ENCODE assay signal across 9 cellular contexts in the genomic region with DNA sequence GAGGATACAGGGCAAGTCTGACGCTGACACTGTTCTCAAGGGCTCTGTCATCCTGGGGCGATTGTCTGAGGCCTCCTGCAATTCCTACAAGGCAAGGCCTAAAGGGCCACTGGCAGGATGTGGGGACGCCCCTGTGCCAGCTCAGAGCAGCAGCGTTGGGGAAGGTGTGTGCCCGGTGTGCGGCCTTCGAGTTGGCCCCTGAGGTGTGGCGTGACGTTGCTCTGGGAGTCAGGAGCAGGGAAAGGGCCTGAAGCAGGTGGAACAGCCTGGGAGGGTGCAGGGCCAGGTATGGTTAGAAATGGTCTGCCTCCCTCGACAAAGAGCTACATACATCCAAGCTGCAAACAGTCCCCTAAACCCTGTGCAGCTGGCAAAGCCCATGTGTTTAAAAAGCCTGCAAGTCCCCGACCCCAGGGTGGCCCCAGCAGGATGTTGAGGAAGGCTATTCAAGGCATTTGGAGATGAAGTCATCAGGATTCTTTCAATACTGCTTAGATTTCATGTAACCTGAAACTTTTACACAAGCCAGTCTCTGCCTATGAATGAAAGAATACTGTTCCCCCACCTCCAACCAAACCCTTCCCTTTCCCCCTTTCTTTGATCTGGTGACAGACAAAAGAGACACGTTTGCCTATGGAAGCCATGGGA.
DNase-seq lines count a peak whose midpoint lies in the region; ATAC-seq, FAIRE-seq and TF ChIP-seq lines count a peak whose summit lies in the region.
"Had no signal": no experiment of that assay in that cellular context is flagged by ENCODE, and none has a peak within 500 bp of the region (broad histone marks: within the 10 kb centered on the region; RNA-seq: fewer than 3 reads in every experiment).

No MANE protein-coding gene starts in this region.

- H3K9me3 ChIP-seq in CD4-positive, alpha-beta T cell (ENCODE audit: control insufficient read depth, low read length), result no peaks in the 10 kb centered on the region
- H3K9me3 ChIP-seq: psoas muscle had no signal

- intact Hi-C loops in CD4-positive, alpha-beta T cell (cut with DNase I, micrococcal nuclease), result no loop called here

- H3K27me3 ChIP-seq in CD4-positive, alpha-beta T cell (ENCODE audit: control insufficient read depth, insufficient read depth, low read length), result no peaks in the 10 kb centered on the region

- no peak for TF ChIP-seq CTCF in CD4-positive, alpha-beta T cell (IDR thresholded peaks at IDR 0.05)

- no peak overlapping the region for H3K27ac ChIP-seq in CD4-positive, alpha-beta T cell (ENCODE audit: low read depth, low read length)
- H3K27ac ChIP-seq: psoas muscle had no signal

- H3K9me3 Mint-ChIP-seq in CD4-positive, alpha-beta T cell, result no peaks in the 10 kb centered on the region

- no peaks in the 10 kb centered on the region for H3K36me3 Mint-ChIP-seq in CD4-positive, alpha-beta T cell (ENCODE audit: low read depth)

- H3K4me1 Mint-ChIP-seq in CD4-positive, alpha-beta T cell (ENCODE audit: low read depth), result no peaks in the 10 kb centered on the region

- no peak for FAIRE-seq in H54 (lab: Jason Lieb, UNC)

- POLR2A ChIA-PET in CD4-positive, alpha-beta T cell (lab: Charles Lee), result no interaction called here

- H3K27ac Mint-ChIP-seq in CD4-positive, alpha-beta T cell, result no peak overlapping the region

- DNase-seq in H54 (ENCODE audit: insufficient read length, low spot score), result peak; percentile 54
- peak; percentile 65 for DNase-seq in NCI-H345 (lab: John Stamatoyannopoulos, UW)
- DNase-seq in epidermal melanocyte (ENCODE audit: insufficient read length, low spot score), result peak; percentile 27
- peak; percentile 72 for DNase-seq in skeletal muscle cell (ENCODE audit: low read depth)
- DNase-seq in superior temporal gyrus (ENCODE audit: extremely low spot score), result no peak
- DNase-seq in CD4-positive, alpha-beta T cell, result no peak
- DNase-seq: psoas muscle, RPMI8226 had no signal

- H3K4me3 ChIP-seq in skeletal muscle cell (ENCODE audit: low read depth, low read length), result no peak overlapping the region
- H3K4me3 ChIP-seq: psoas muscle had no signal

- TF ChIP-seq POLR2A in H54 (IDR thresholded peaks at IDR 0.05; ENCODE audit: low read depth, low read length), result no peak

- no peak overlapping the region for H3K4me3 Mint-ChIP-seq in CD4-positive, alpha-beta T cell

- no peaks in the 10 kb centered on the region for H3K27me3 Mint-ChIP-seq in CD4-positive, alpha-beta T cell

- CTCF ChIA-PET in CD4-positive, alpha-beta T cell (lab: Charles Lee), result no interaction called here

- no peak for ATAC-seq in GM18907 (IDR thresholded peaks at IDR 0.05; ENCODE audit: unreplicated experiment)
- no peak for ATAC-seq in CD4-positive, alpha-beta T cell (ENCODE audit: poor library complexity)
- ATAC-seq: psoas muscle had no signal

Comparison
In these comparisons a context has a peak if more than half of its experiments do, and no peak if none do; other contexts are left out.
1. DNase-seq: peak in H54 (single experiment), NCI-H345 (single experiment), epidermal melanocyte (single experiment) and skeletal muscle cell (single experiment); none in superior temporal gyrus (single experiment) and CD4-positive, alpha-beta T cell (0 of 10).